Comparison of ENCODE assay signal across 1 cellular context in the genomic region with DNA sequence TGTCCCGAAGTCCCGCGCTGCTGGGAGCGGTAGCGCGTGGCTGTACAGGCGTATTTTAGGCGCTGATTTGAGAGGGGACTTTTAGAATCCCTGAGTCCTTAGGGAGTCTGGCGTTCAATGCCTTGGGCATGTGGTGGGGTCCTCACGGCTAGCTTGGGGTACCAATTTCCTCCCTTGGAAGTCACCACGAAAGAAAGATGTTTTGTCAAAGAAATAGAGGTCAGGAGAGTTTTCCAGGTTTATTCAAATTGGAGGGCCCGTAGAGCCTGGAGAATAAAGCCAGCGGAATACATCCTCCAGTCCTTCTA.
TF ChIP-seq lines count a peak whose summit lies in the region.

No MANE protein-coding gene starts in this region.

TF ChIP-seq in HepG2, 621 proteins besides CTCF, POLR2A, EP300 and RAD21 (continued from another document):
- TF ChIP-seq, protein P1, sequence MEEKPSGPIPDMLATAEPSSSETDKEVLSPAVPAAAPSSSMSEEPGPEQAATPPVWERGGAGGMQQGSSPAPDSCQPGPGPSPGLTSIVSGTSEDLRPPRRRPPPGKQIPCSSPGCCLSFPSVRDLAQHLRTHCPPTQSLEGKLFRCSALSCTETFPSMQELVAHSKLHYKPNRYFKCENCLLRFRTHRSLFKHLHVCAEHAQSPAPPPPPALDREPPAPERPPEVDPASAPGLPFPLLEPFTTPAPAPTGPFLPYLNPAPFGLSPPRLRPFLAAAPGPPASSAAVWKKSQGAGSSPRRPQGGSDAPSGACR (CRISPR knock-in tag; IDR thresholded peaks at IDR 0.05) = peak; percentile 59; the same call in 1 of the 2 replicates
- TF ChIP-seq, protein P2, sequence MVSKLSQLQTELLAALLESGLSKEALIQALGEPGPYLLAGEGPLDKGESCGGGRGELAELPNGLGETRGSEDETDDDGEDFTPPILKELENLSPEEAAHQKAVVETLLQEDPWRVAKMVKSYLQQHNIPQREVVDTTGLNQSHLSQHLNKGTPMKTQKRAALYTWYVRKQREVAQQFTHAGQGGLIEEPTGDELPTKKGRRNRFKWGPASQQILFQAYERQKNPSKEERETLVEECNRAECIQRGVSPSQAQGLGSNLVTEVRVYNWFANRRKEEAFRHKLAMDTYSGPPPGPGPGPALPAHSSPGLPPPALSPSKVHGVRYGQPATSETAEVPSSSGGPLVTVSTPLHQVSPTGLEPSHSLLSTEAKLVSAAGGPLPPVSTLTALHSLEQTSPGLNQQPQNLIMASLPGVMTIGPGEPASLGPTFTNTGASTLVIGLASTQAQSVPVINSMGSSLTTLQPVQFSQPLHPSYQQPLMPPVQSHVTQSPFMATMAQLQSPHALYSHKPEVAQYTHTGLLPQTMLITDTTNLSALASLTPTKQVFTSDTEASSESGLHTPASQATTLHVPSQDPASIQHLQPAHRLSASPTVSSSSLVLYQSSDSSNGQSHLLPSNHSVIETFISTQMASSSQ (IDR thresholded peaks at IDR 0.05; ENCODE audit: low read depth) = no peak
- TF ChIP-seq, protein P2 (CRISPR knock-in tag; IDR thresholded peaks at IDR 0.05; ENCODE audit: borderline replicate concordance) = 0 out of 2 replicates have a peak, but pooled peaks have one; percentile 10
- 0 out of 2 replicates have a peak, but pooled peaks have one; percentile 14 for TF ChIP-seq ELF1 (CRISPR knock-in tag; IDR thresholded peaks at IDR 0.05)
- TF ChIP-seq ZKSCAN8 (CRISPR knock-in tag; IDR thresholded peaks at IDR 0.05; ENCODE audit: borderline replicate concordance) = 0 out of 2 replicates have a peak, but pooled peaks have one; percentile 6
TF ChIP-seq in HepG2: peak in this region for 37.
